In genomic region chr1:172931340-172931739, GRCh38 we compare ENCODE assay signal across 2 cellular contexts.
TF ChIP-seq lines count a peak whose summit lies in the region.

No MANE protein-coding gene starts in this region.

TF ChIP-seq in HCT116, 20 proteins besides CTCF, POLR2A, EP300 and RAD21 (continued from another document):
- TF ChIP-seq CEBPB (IDR thresholded peaks at IDR 0.05; ENCODE audit: low read depth) = no peak
- TF ChIP-seq SIN3A (IDR thresholded peaks at IDR 0.05; ENCODE audit: low read depth) = no peak
- no peak for TF ChIP-seq ZBTB33 (IDR thresholded peaks at IDR 0.05; ENCODE audit: extremely low read depth, insufficient replicate concordance, low read length)
- TF ChIP-seq ELF1 (IDR thresholded peaks at IDR 0.05; ENCODE audit: borderline replicate concordance, low read depth) = no peak
- TF ChIP-seq REST (IDR thresholded peaks at IDR 0.05; ENCODE audit: low read depth) = no peak
- no peak for TF ChIP-seq EZH2phosphoT487 (IDR thresholded peaks at IDR 0.05; ENCODE audit: borderline replicate concordance)
- TF ChIP-seq JUND (IDR thresholded peaks at IDR 0.05) = no peak
- TF ChIP-seq TCF7L2 (IDR thresholded peaks at IDR 0.05; ENCODE audit: borderline replicate concordance, extremely low read depth, insufficient read depth, insufficient read length) = no peak
- no peak for TF ChIP-seq ZNF274 (IDR thresholded peaks at IDR 0.05; ENCODE audit: low read depth, low read length)
- no peak for TF ChIP-seq SRF (IDR thresholded peaks at IDR 0.05; ENCODE audit: low read depth)
- TF ChIP-seq CBX3 (IDR thresholded peaks at IDR 0.05; ENCODE audit: low read depth) = no peak
- no peak for TF ChIP-seq SP1 (IDR thresholded peaks at IDR 0.05; ENCODE audit: low read depth)
- TF ChIP-seq ATF3 (IDR thresholded peaks at IDR 0.05) = no peak
- TF ChIP-seq YY1 (IDR thresholded peaks at IDR 0.05; ENCODE audit: extremely low read depth, insufficient replicate concordance, low read depth, low read length) = no peak
- no peak for TF ChIP-seq EGR1 (IDR thresholded peaks at IDR 0.05; ENCODE audit: low read depth)
- no peak for TF ChIP-seq EZH2 (IDR thresholded peaks at IDR 0.05)
- TF ChIP-seq POLR2AphosphoS5 (IDR thresholded peaks at IDR 0.05; ENCODE audit: low read depth, low read length) = no peak

TF ChIP-seq in endothelial cell of umbilical vein, 7 proteins besides CTCF, POLR2A, EP300 and RAD21 (continued from another document):
- no peak for TF ChIP-seq EZH2 (IDR thresholded peaks at IDR 0.05; ENCODE audit: borderline replicate concordance, low read depth, low read length, severe bottlenecking)
- no peak for TF ChIP-seq MAX (IDR thresholded peaks at IDR 0.05; ENCODE audit: insufficient read depth, insufficient read length)
